Comparison of ENCODE assay signal across 9 cellular contexts in the genomic region with DNA sequence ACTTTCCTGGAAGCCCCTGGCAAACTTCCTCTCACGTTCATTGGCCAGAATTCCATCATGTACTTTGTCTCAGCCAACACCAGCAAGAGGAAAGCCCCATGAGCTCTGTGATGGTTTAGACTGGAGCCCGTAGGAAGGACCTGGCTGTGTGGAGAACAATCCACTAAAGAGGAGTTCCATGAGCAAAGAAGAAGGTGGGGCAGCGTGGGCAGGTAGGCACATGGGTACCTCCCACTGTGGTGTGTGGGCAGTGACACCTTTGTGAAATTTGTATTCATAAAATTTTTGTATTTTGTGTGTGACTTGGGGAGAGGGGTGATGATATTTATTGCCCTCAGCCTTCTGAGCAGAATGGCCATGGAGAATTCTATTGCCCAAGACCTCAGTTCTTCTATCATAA.
"Had no signal": no experiment of that assay in that cellular context is flagged by ENCODE, and none has a peak within 500 bp of the region (broad histone marks: within the 10 kb centered on the region; RNA-seq: fewer than 3 reads in every experiment).

No MANE protein-coding gene starts in this region.

- H3K36me3 ChIP-seq: HAP-1 had no signal

- H3K4me3 ChIP-seq: GM23248, GM23338, HAP-1 had no signal

- H3K9me3 ChIP-seq: HAP-1 had no signal

- H2AFZ ChIP-seq: GM23248, GM23338 had no signal

- H3K27ac Mint-ChIP-seq: GM23338, HFFc6 had no signal

- ATAC-seq: HCT116 had no signal

- H3K4me1 ChIP-seq: HAP-1 had no signal

- H3K9me3 Mint-ChIP-seq: HFFc6 had no signal

- H3K27ac ChIP-seq: GM23248 had no signal

- H3K9ac ChIP-seq: GM23248 had no signal

- H3K4me2 ChIP-seq: GM23338 had no signal

- DNase-seq: GM23248, GOT3, HCEC 1CT, HFFc6 had no signal

- H3K4me3 Mint-ChIP-seq: GM23338, HFFc6 had no signal

- FAIRE-seq: H1, H54 had no signal
